In genomic region chr4:38664704-38665401, GRCh38 we compare ENCODE assay signal across 8 cellular contexts. TPM values are rescaled to one million over a fixed set of nuclear protein-coding genes. Genes with fewer than 3 reads are reported as not detected.
DNase-seq lines count a peak whose midpoint lies in the region; ATAC-seq and TF ChIP-seq lines count a peak whose summit lies in the region.

No MANE protein-coding gene starts in this region.

- no peak for TF ChIP-seq CTCF in choroid plexus epithelial cell (conservative IDR thresholded peaks at IDR 0.05; ENCODE audit: low read depth, low read length)

- H3K4me3 ChIP-seq in GM08714 (ENCODE audit: low read length) (peak overlapping the region; percentile 70), choroid plexus epithelial cell (ENCODE audit: low read depth, low read length) (peak overlapping the region; percentile 84)

- ATAC-seq in left colon = peak; percentile 22
- ATAC-seq in GM18868 (IDR thresholded peaks at IDR 0.05; ENCODE audit: unreplicated experiment) = no peak

- intact Hi-C loops in left colon (cut with DNase I, micrococcal nuclease) = no loop called here

- peak; percentile 28 for DNase-seq in NCI-H1105 (lab: John Stamatoyannopoulos, UW)
- DNase-seq in T1000 (lab: John Stamatoyannopoulos, UW) = peak; percentile 30
- peak; percentile 54 for DNase-seq in choroid plexus epithelial cell (ENCODE audit: low read depth)
- DNase-seq in left colon = peak; percentile 68 to 74
- DNase-seq in stimulated activated CD4-positive, alpha-beta T cell treated with anti-CD3 and anti-CD28 coated beads, Interleukin-2, amount 100 ng/mL, for 4 hours (ENCODE audit: low read depth) = peak; percentile 31
- DNase-seq in GM19240 (ENCODE audit: insufficient read length, low spot score) = no peak

RNA-seq across cellular contexts. Expression of gene KLF3, which starts 0.9 kb away (rescaled TPM):
- 100 to 1,000 TPM; 146 to 153 TPM for total RNA-seq in left colon
